ENCODE assay signal across 17 cellular contexts in the genomic region with DNA sequence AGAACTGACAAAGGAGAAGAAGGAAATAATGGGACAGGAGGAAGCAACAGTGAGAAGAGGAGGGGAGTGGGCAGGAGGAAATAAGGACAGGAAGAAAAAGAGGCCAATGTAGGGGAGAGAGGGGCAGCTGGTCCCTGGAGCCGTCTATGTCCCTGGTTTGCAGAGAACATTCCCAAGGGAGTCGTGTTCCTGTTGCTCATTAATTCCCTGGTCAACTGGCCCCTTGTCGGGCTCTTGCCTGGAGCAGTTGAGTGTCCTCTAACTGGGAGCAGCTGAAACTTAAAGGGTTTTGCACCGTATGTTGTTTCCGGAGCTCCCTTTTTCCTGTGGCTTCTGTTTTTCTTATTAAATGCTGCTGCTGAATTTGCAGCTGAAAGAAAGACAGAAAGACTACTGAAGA.
DNase-seq lines count a peak whose midpoint lies in the region; ATAC-seq and TF ChIP-seq lines count a peak whose summit lies in the region.
"Had no signal": no experiment of that assay in that cellular context is flagged by ENCODE, and none has a peak within 500 bp of the region (broad histone marks: within the 10 kb centered on the region; RNA-seq: fewer than 3 reads in every experiment).

No MANE protein-coding gene starts in this region.

- H3K27me3 ChIP-seq in iPS DF 6.9 (ENCODE audit: control insufficient read depth, insufficient read depth, low read length), result no peaks in the 10 kb centered on the region

- DNase-seq in NCI-H82 (lab: John Stamatoyannopoulos, UW) (peak; percentile 21), NCI-H82 treated with DMSO at 0.1 percent for 48 hours (lab: John Stamatoyannopoulos, UW; ENCODE audit: unreplicated experiment) (no peak), SK-N-DZ (ENCODE audit: low spot score) (peak; percentile 60), iPS DF 6.9 (ENCODE audit: low read depth, low spot score) (no peak), type B pancreatic cell (ENCODE audit: extremely low spot score, unreplicated experiment) (no peak), NCI-H748 (lab: John Stamatoyannopoulos, UW; ENCODE audit: unreplicated experiment) (no peak), glomerular visceral epithelial cell (ENCODE audit: extremely low spot score) (no peak)
- DNase-seq: 8988T, NCI-H1417 treated with DMSO at 0.1 percent for 48 hours, NCI-H2029, NCI-H2171, NCI-H446, Right ventricle myocardium superior had no signal

- H3K9me3 Mint-ChIP-seq in type B pancreatic cell, result peaks cover 20% of the 10 kb centered on the region

- peaks cover 21% of the 10 kb centered on the region for H3K36me3 Mint-ChIP-seq in type B pancreatic cell

- H3K36me3 ChIP-seq in iPS DF 6.9 (ENCODE audit: control insufficient read depth, insufficient read depth, low read length), result no peaks in the 10 kb centered on the region

- no peak for ATAC-seq in GM21825 (IDR thresholded peaks at IDR 0.05; ENCODE audit: unreplicated experiment)
- ATAC-seq: HCT116, K562, Panc1 had no signal

- WGBS in iPS DF 6.9 (ENCODE audit: insufficient coverage, insufficient read length), result no CpG with 5 or more reads among the region's 5 CpGs

- TF ChIP-seq CTCF in type B pancreatic cell (conservative IDR thresholded peaks at IDR 0.05), result no peak

- H3K4me3 Mint-ChIP-seq in type B pancreatic cell, result peak overlapping the region; percentile 80

- H3K9me3 ChIP-seq in iPS DF 6.9 (ENCODE audit: control insufficient read depth, insufficient read depth, low read length), result no peaks in the 10 kb centered on the region

- H3K4me1 ChIP-seq in iPS DF 6.9 (ENCODE audit: control insufficient read depth, insufficient read depth, low read length), result no peaks in the 10 kb centered on the region

- H3K27ac Mint-ChIP-seq in type B pancreatic cell, result peak overlapping the region; percentile 94

- H3K27me3 Mint-ChIP-seq in type B pancreatic cell, result no peaks in the 10 kb centered on the region

- peak overlapping the region; percentile 35 for H3K27ac ChIP-seq in iPS DF 6.9 (ENCODE audit: low read length)

- H3K4me1 Mint-ChIP-seq in type B pancreatic cell (ENCODE audit: unreplicated experiment), result peaks cover 57% of the 10 kb centered on the region

- H3K4me3 ChIP-seq in iPS DF 6.9 (ENCODE audit: low read length), result no peak overlapping the region
- H3K4me3 ChIP-seq: K562 had no signal

Comparison
In these comparisons a context has a peak if more than half of its experiments do, and no peak if none do; other contexts are left out.
1. DNase-seq: peak in NCI-H82 (single experiment) and SK-N-DZ (single experiment); none in NCI-H82 treated with DMSO at 0.1 percent for 48 hours (single experiment), iPS DF 6.9 (single experiment), type B pancreatic cell (single experiment), NCI-H748 (single experiment) and glomerular visceral epithelial cell (single experiment).